13 cellular contexts compared by ENCODE assay signal in genomic region chr16:84667600-84668309, GRCh38.
"Had no signal": no experiment of that assay in that cellular context is flagged by ENCODE, and none has a peak within 500 bp of the region (broad histone marks: within the 10 kb centered on the region; RNA-seq: fewer than 3 reads in every experiment).

No MANE protein-coding gene starts in this region.

- H3K9me3 ChIP-seq: sigmoid colon, stomach had no signal

- H3K27ac Mint-ChIP-seq: activated CD4-positive, alpha-beta T cell treated with anti-CD3 and anti-CD28 coated beads, Interleukin-2, amount 10 ng/mL, durations not matched to agents 7 days and 5 days had no signal

- H3K4me3 Mint-ChIP-seq: activated CD4-positive, alpha-beta T cell treated with anti-CD3 and anti-CD28 coated beads, Interleukin-2, amount 10 ng/mL, durations not matched to agents 7 days and 5 days had no signal

- H3K9me3 Mint-ChIP-seq: activated CD4-positive, alpha-beta T cell treated with anti-CD3 and anti-CD28 coated beads, Interleukin-2, amount 10 ng/mL, durations not matched to agents 7 days and 5 days; activated naive CD4-positive, alpha-beta T cell treated with anti-CD3 and anti-CD28 coated beads, Interleukin-2, amount 50 U/mL, for 72 hours had no signal

- H3K27me3 ChIP-seq: sigmoid colon, stomach had no signal

- H3K27me3 Mint-ChIP-seq: activated CD4-positive, alpha-beta T cell treated with anti-CD3 and anti-CD28 coated beads, Interleukin-2, amount 10 ng/mL, durations not matched to agents 7 days and 5 days had no signal

- DNase-seq: activated CD4-positive, alpha-beta T cell treated with anti-CD3 and anti-CD28 coated beads, Interleukin-2, amount 10 ng/mL, durations not matched to agents 7 days and 5 days; activated CD4-positive, CD25-positive, alpha-beta regulatory T cell; activated CD8-positive, alpha-beta memory T cell treated with anti-CD3 and anti-CD28 coated beads for 24 hours; activated effector memory CD4-positive, alpha-beta T cell treated with Interleukin-2 at 50 U/mL for 16 hours; activated T-cell treated with anti-CD3 and anti-CD28 coated beads for 4 hours; anterior cingulate cortex; left ventricle myocardium superior; mesendoderm; sigmoid colon; stimulated activated CD4-positive, alpha-beta T cell treated with anti-CD3 and anti-CD28 coated beads, Interleukin-2, amount 100 ng/mL, for 48 hours; stomach; T-helper 1 cell had no signal

- H3K36me3 Mint-ChIP-seq: activated naive CD4-positive, alpha-beta T cell treated with anti-CD3 and anti-CD28 coated beads, Interleukin-2, amount 50 U/mL, for 72 hours had no signal

- ATAC-seq: activated naive CD4-positive, alpha-beta T cell treated with anti-CD3 and anti-CD28 coated beads, Interleukin-2, amount 50 U/mL, for 72 hours; left ventricle myocardium superior had no signal

- H3K4me3 ChIP-seq: sigmoid colon, stomach had no signal

- H3K27ac ChIP-seq: sigmoid colon, stomach had no signal
